7 cellular contexts compared by ENCODE assay signal in genomic region chr1:90850925-90851710, GRCh38.
A peak's percentile ranks its signal among the peaks of the same experiment; 100 is the strongest.
DNase-seq lines count a peak whose midpoint lies in the region; ATAC-seq, FAIRE-seq and TF ChIP-seq lines count a peak whose summit lies in the region.

No MANE protein-coding gene starts in this region.

- peaks cover 14% of the 10 kb centered on the region for H3K4me1 Mint-ChIP-seq in activated B cell treated with CpG ODN at 0.5 μM for 24 hours

- peaks cover 32% of the 10 kb centered on the region for H3K27me3 Mint-ChIP-seq in activated B cell treated with CpG ODN at 0.5 μM for 24 hours

- H3K4me3 Mint-ChIP-seq in activated B cell treated with CpG ODN at 0.5 μM for 24 hours: peak overlapping the region; percentile 84

- H3K9me3 Mint-ChIP-seq in activated B cell treated with CpG ODN at 0.5 μM for 24 hours: no peaks in the 10 kb centered on the region

- CTCF ChIA-PET in activated B cell treated with CpG ODN at 0.5 μM for 24 hours (lab: Charles Lee): interaction anchor here (0.9 to 1.3 kb wide), 3 partner anchors 121 to 316 kb away, joined by 3 to 4 read pairs (median 4); no protein-coding TSS in a partner anchor

- POLR2A ChIA-PET in activated B cell treated with CpG ODN at 0.5 μM for 24 hours (lab: Charles Lee): no interaction called here

- intact Hi-C loops in activated B cell treated with CpG ODN at 0.5 μM for 24 hours (cut with micrococcal nuclease): loop anchor here (1.0 to 10.0 kb wide), 8 partner anchors 15 to 1960 kb away; partner anchors contain the start of genes CDC7, GTF2B and TGFBR3

- no peak for TF ChIP-seq CTCF in activated B cell treated with CpG ODN at 0.5 μM for 24 hours (IDR thresholded peaks at IDR 0.05)

- FAIRE-seq in GM18507 (lab: Jason Lieb, UNC): no peak

- ATAC-seq in HG02852 (IDR thresholded peaks at IDR 0.05; ENCODE audit: unreplicated experiment) (peak; percentile 98), activated B cell treated with CpG ODN at 0.5 μM for 24 hours (ENCODE audit: low read depth) (peak; percentile 99)

- no peak overlapping the region for H3K27ac Mint-ChIP-seq in activated B cell treated with CpG ODN at 0.5 μM for 24 hours

- DNase-seq in GM18507 (ENCODE audit: extremely low spot score, insufficient read length, low read depth): peak; percentile 67
- peak; percentile 64 for DNase-seq in NCI-H1694 (lab: John Stamatoyannopoulos, UW)
- DNase-seq in activated B cell treated with CpG ODN at 0.5 μM for 24 hours: peak; percentile 66
- peak; percentile 52 for DNase-seq in central memory CD4-positive, alpha-beta T cell
- DNase-seq in kidney tubule cell (ENCODE audit: low spot score): peak; percentile 75
- peak; percentile 35 to 61 for DNase-seq in stimulated activated CD4-positive, alpha-beta T cell treated with anti-CD3 and anti-CD28 coated beads, Interleukin-1b, Interleukin-23, amount 100 ng/mL, for 1 hour (ENCODE audit: low read depth in 2 of 2)

- no peaks in the 10 kb centered on the region for H3K36me3 Mint-ChIP-seq in activated B cell treated with CpG ODN at 0.5 μM for 24 hours (ENCODE audit: low read depth)

Comparison
In these comparisons a context has a peak if more than half of its experiments do, and no peak if none do; other contexts are left out.
1. Peak in every context shown above with its lines: DNase-seq and ATAC-seq.